In genomic region chr16:57798953-57799618, GRCh38 we compare ENCODE assay signal across 11 cellular contexts. TPM values are rescaled to one million over a fixed set of nuclear protein-coding genes. Genes with fewer than 3 reads are reported as not detected.
DNase-seq lines count a peak whose midpoint lies in the region; ATAC-seq and TF ChIP-seq lines count a peak whose summit lies in the region.
"Had no signal": no experiment of that assay in that cellular context is flagged by ENCODE, and none has a peak within 500 bp of the region (broad histone marks: within the 10 kb centered on the region; RNA-seq: fewer than 3 reads in every experiment).

No MANE protein-coding gene starts in this region.

- TF ChIP-seq POLR2A in IMR-90 (IDR thresholded peaks at IDR 0.05; ENCODE audit: low read depth, low read length): no peak

- H3K36me3 ChIP-seq in BLaER1 treated with 17β-estradiol and CSF1 and Interleukin-3, amounts not matched to agents 10 nM and 100 nM: peaks cover 0 to 43% (median 12%) of the 10 kb centered on the region in 11 experiments; a peak in 19 of 22 replicates
- H3K36me3 ChIP-seq in IMR-90 (ENCODE audit: control insufficient read depth, insufficient read depth, low read length): peaks cover 31% of the 10 kb centered on the region
- peaks cover 8% of the 10 kb centered on the region; the same call in 1 of the 2 replicates for H3K36me3 ChIP-seq in SK-N-MC (ENCODE audit: insufficient read depth, low read length)
- H3K36me3 ChIP-seq in mesendoderm (ENCODE audit: control insufficient read depth, insufficient read depth, low read length): no peaks in the 10 kb centered on the region

- no peak overlapping the region for H3K18ac ChIP-seq in IMR-90 (ENCODE audit: low read depth, low read length)
- H3K18ac ChIP-seq in mesendoderm (ENCODE audit: low read length): peak overlapping the region; percentile 62

- no peak overlapping the region for H2BK15ac ChIP-seq in IMR-90 (ENCODE audit: low read depth, low read length)
- H2BK15ac ChIP-seq in mesendoderm (replicated peaks; ENCODE audit: low read depth): no peak overlapping the region

- CTCF ChIA-PET in IMR-90 (lab: Yijun Ruan, JAX): interaction anchor here (1.6 kb wide), 1 partner anchor 64 kb away, joined by 7 read pairs; no protein-coding TSS in a partner anchor

- peak overlapping the region in 9 of 10 experiments; percentile 14 to 83 (median 74); a peak in 11 of 20 replicates for H3K4me3 ChIP-seq in BLaER1 treated with 17β-estradiol and CSF1 and Interleukin-3, amounts not matched to agents 10 nM and 100 nM
- H3K4me3 ChIP-seq in IMR-90 (ENCODE audit: insufficient read depth, low read depth, low read length): no peak overlapping the region
- peak overlapping the region; percentile 36; the same call in 1 of the 2 replicates for H3K4me3 ChIP-seq in SK-N-MC
- H3K4me3 ChIP-seq in mesendoderm (ENCODE audit: low read length): no peak overlapping the region

- H3K9me3 ChIP-seq in BLaER1 treated with 17β-estradiol and CSF1 and Interleukin-3, amounts not matched to agents 10 nM and 100 nM (replicated peaks in 1 of 11): no peaks in the 10 kb centered on the region
- no peaks in the 10 kb centered on the region for H3K9me3 ChIP-seq in IMR-90 (ENCODE audit: control insufficient read depth, insufficient read depth, low read length)
- H3K9me3 ChIP-seq in SK-N-MC (ENCODE audit: low read depth, low read length): no peaks in the 10 kb centered on the region

- H4K20me1 ChIP-seq in BLaER1 treated with 17β-estradiol and CSF1 and Interleukin-3, amounts not matched to agents 10 nM and 100 nM: peaks cover 0 to 41% (median 11%) of the 10 kb centered on the region in 11 experiments; a peak in 11 of 22 replicates
- peaks cover 36% of the 10 kb centered on the region for H4K20me1 ChIP-seq in IMR-90 (ENCODE audit: insufficient read depth, low read length)

- dilution Hi-C loops in IMR-90 (cut with HindIII; ENCODE audit: low sequenced_read_pairs, unreplicated experiment): no loop called here

- H4K5ac ChIP-seq in IMR-90 (ENCODE audit: low read depth, low read length) (no peak overlapping the region), mesendoderm (ENCODE audit: low read length) (no peak overlapping the region)

- no peak for TF ChIP-seq RAD21 in IMR-90 (IDR thresholded peaks at IDR 0.05; ENCODE audit: low read length)

- H2BK120ac ChIP-seq in IMR-90 (ENCODE audit: low read depth, low read length) (no peak overlapping the region), mesendoderm (ENCODE audit: low read depth, low read length) (no peak overlapping the region)

- no peak for TF ChIP-seq CTCF in IMR-90 (conservative IDR thresholded peaks at IDR 0.05; ENCODE audit: low read depth, low read length)

- no peak overlapping the region for H4K91ac ChIP-seq in IMR-90 (ENCODE audit: insufficient read depth, low read depth, low read length)

- H3K79me1 ChIP-seq in IMR-90 (ENCODE audit: low read depth in 1 of 2, low read length in 2 of 2) (peaks cover 7 to 74% of the 10 kb centered on the region in 2 experiments), mesendoderm (ENCODE audit: low read length) (peaks cover 10% of the 10 kb centered on the region)

- H2BK5ac ChIP-seq in IMR-90 (ENCODE audit: low read depth, low read length, poor library complexity, severe bottlenecking): no peak overlapping the region
- peak overlapping the region; percentile 24 for H2BK5ac ChIP-seq in mesendoderm (ENCODE audit: low read length)

- no peak overlapping the region for H2AFZ ChIP-seq in IMR-90 (replicated peaks; ENCODE audit: low read length, poor library complexity)

- 100% methylated on average over 2 of the region's 6 CpGs; no CpG with 5 or more reads in 1 of the 2 experiments for WGBS in IMR-90 (ENCODE audit: extremely low coverage in 2 of 2, insufficient read length in 1 of 2), 2 experiments
- no CpG with 5 or more reads among the region's 6 CpGs for WGBS in mesendoderm (ENCODE audit: extremely low coverage, insufficient coverage, low lambda C conversion rate)

- no peaks in the 10 kb centered on the region for H3K27me3 ChIP-seq in BLaER1 treated with 17β-estradiol and CSF1 and Interleukin-3, amounts not matched to agents 10 nM and 100 nM
- H3K27me3 ChIP-seq in IMR-90 (ENCODE audit: control insufficient read depth, insufficient read depth, low read length) (no peaks in the 10 kb centered on the region), mesendoderm (ENCODE audit: insufficient read depth, low read length, poor library complexity) (no peaks in the 10 kb centered on the region)

- H3K23ac ChIP-seq in IMR-90 (ENCODE audit: low read depth, low read length) (no peak overlapping the region), mesendoderm (ENCODE audit: low read length) (no peak overlapping the region)

- peak overlapping the region; percentile 94 to 100 (median 99) for H3K4me2 ChIP-seq in BLaER1 treated with 17β-estradiol and CSF1 and Interleukin-3, amounts not matched to agents 10 nM and 100 nM
- 0 out of 2 replicates have a peak overlapping the region, but pooled peaks have one; percentile 19 for H3K4me2 ChIP-seq in IMR-90 (ENCODE audit: low read depth, low read length)
- H3K4me2 ChIP-seq in mesendoderm (ENCODE audit: low read length): peak overlapping the region; percentile 10

- H3K9ac ChIP-seq in BLaER1 treated with 17β-estradiol and CSF1 and Interleukin-3, amounts not matched to agents 10 nM and 100 nM: peak overlapping the region in 10 of 11 experiments; percentile 20 to 95 (median 42); a peak in 14 of 22 replicates
- H3K9ac ChIP-seq in IMR-90 (ENCODE audit: low read depth, low read length): 0 out of 2 replicates have a peak overlapping the region, but pooled peaks have one; percentile 1
- no peak overlapping the region for H3K9ac ChIP-seq in SK-N-MC (ENCODE audit: insufficient read length)
- peak overlapping the region; percentile 39 for H3K9ac ChIP-seq in mesendoderm (ENCODE audit: low read length)

- intact Hi-C loops in IMR-90 (cut with micrococcal nuclease) (no loop called here), head of caudate nucleus (cut with DNase I) (loop anchor here (10.0 kb wide), 1 partner anchor 66 kb away; no protein-coding TSS in a partner anchor)

- H3K14ac ChIP-seq in IMR-90 (replicated peaks; ENCODE audit: low read depth, low read length): 0 out of 2 replicates have a peak overlapping the region, but pooled peaks have one; percentile 34

- no peak overlapping the region for H2BK20ac ChIP-seq in IMR-90 (ENCODE audit: low read depth, low read length)

- H4K8ac ChIP-seq in IMR-90 (ENCODE audit: low read depth in 2 of 2, low read length in 2 of 2) (no peak overlapping the region; a peak in 1 of 4 replicates), mesendoderm (ENCODE audit: low read depth, low read length) (no peak overlapping the region)

- in situ Hi-C loops in IMR-90 (cut with MboI; ENCODE audit: low sequenced_read_pairs): no loop called here

- no TSS peak for BruUV-seq in IMR-90 (replicated peaks; lab: Mats Ljungman, UMichigan)

- no peak overlapping the region for H3K56ac ChIP-seq in IMR-90 (ENCODE audit: extremely low read depth, insufficient read depth, low read length)
- peak overlapping the region; percentile 73 for H3K56ac ChIP-seq in mesendoderm (ENCODE audit: low read length)

- H3K4ac ChIP-seq in IMR-90 (ENCODE audit: low read depth, low read length): 0 out of 2 replicates have a peak overlapping the region, but pooled peaks have one; percentile 4
- H3K4ac ChIP-seq in mesendoderm (ENCODE audit: low read depth, low read length): peak overlapping the region; percentile 61

- H3K4me1 ChIP-seq in BLaER1 treated with 17β-estradiol and CSF1 and Interleukin-3, amounts not matched to agents 10 nM and 100 nM: peaks cover 73 to 85% (median 82%) of the 10 kb centered on the region in 10 experiments
- H3K4me1 ChIP-seq in IMR-90 (ENCODE audit: control insufficient read depth, insufficient read depth, low read length): peaks cover 29% of the 10 kb centered on the region
- peaks cover 41% of the 10 kb centered on the region for H3K4me1 ChIP-seq in mesendoderm (ENCODE audit: control insufficient read depth, low read depth, low read length)

- peak overlapping the region; percentile 15; the same call in 1 of the 2 replicates for H2AK5ac ChIP-seq in IMR-90 (ENCODE audit: low read depth, low read length)
- no peak overlapping the region for H2AK5ac ChIP-seq in mesendoderm (ENCODE audit: low read length)

- POLR2A ChIA-PET in IMR-90 (lab: Charles Lee; ENCODE audit: unreplicated experiment): interaction anchor here (0.6 kb wide), 1 partner anchor 9 kb away, joined by 4 read pairs; no protein-coding TSS in a partner anchor

- peak overlapping the region in 9 of 11 experiments; percentile 2 to 91 (median 80); a peak in 11 of 22 replicates for H3K27ac ChIP-seq in BLaER1 treated with 17β-estradiol and CSF1 and Interleukin-3, amounts not matched to agents 10 nM and 100 nM
- H3K27ac ChIP-seq in IMR-90 (ENCODE audit: insufficient read depth, low read length): no peak overlapping the region
- H3K27ac ChIP-seq in SK-N-MC: 0 out of 2 replicates have a peak overlapping the region, but pooled peaks have one; percentile 31
- peak overlapping the region; percentile 77 for H3K27ac ChIP-seq in mesendoderm (ENCODE audit: low read depth, low read length)

- H3K9me1 ChIP-seq in IMR-90 (ENCODE audit: insufficient read depth, low read length): peaks cover 31% of the 10 kb centered on the region

- no peak for ATAC-seq in IMR-90 (ENCODE audit: low read depth)
- ATAC-seq in HG03571 (IDR thresholded peaks at IDR 0.05; ENCODE audit: unreplicated experiment): no peak
- ATAC-seq: activated CD4-positive, alpha-beta T cell treated with anti-CD3 and anti-CD28 coated beads for 36 hours had no signal

- peaks cover 8% of the 10 kb centered on the region for H3K79me2 ChIP-seq in mesendoderm (ENCODE audit: control insufficient read depth, insufficient read depth, low read length)

- H2AK9ac ChIP-seq in IMR-90 (replicated peaks; ENCODE audit: low read depth, low read length, poor library complexity): no peak overlapping the region

- DNase-seq in IMR-90 (no peak), SK-N-MC (ENCODE audit: low read depth, low spot score) (no peak), mesendoderm (no peak), COLO829 (ENCODE audit: low spot score) (no peak), head of caudate nucleus (no peak), NK-92 (lab: John Stamatoyannopoulos, UW; ENCODE audit: unreplicated experiment) (no peak)
- DNase-seq: activated CD4-positive, alpha-beta T cell treated with anti-CD3 and anti-CD28 coated beads for 36 hours; activated naive CD4-positive, alpha-beta T cell treated with anti-CD3 and anti-CD28 coated beads, Interleukin-2, amount 50 U/mL, for 16 hours; Karpas-422 had no signal

TF ChIP-seq in IMR-90, 13 proteins besides CTCF, POLR2A, EP300 and RAD21 (continues in another document):
- no peak for TF ChIP-seq MAZ (IDR thresholded peaks at IDR 0.05; ENCODE audit: borderline replicate concordance, low read depth, low read length)
- TF ChIP-seq RCOR1 (IDR thresholded peaks at IDR 0.05; ENCODE audit: insufficient replicate concordance, low read length): no peak
- TF ChIP-seq NFE2L2 (IDR thresholded peaks at IDR 0.05; ENCODE audit: low read depth, low read length): no peak
- no peak for TF ChIP-seq CEBPB (IDR thresholded peaks at IDR 0.05; ENCODE audit: low read depth, low read length)

RNA-seq across cellular contexts. Expression of gene KIFC3, which starts 3.2 kb away (rescaled TPM):
- total RNA-seq in IMR-90 (2012; rRNA removed): 38.3 and 48.6 TPM in 2 replicates
- polyA plus RNA-seq in IMR-90 (2012; rRNA removed): 62.5 and 66.6 TPM in 2 replicates
- polyA plus RNA-seq in IMR-90 (2012; cell fraction: cytosol; rRNA removed): 43.3 and 62.3 TPM in 2 replicates
- 123 and 327 TPM in 2 replicates for polyA plus RNA-seq in IMR-90 (2012; cell fraction: nucleus; rRNA removed; ENCODE audit: low replicate concordance)
- 13.8 TPM for polyA plus RNA-seq in mesendoderm (2013, experiment 1 of 2)
- 14.1 TPM for polyA plus RNA-seq in mesendoderm (2013, experiment 2 of 2)

Comparison
In these comparisons a context has a peak if more than half of its experiments do, and no peak if none do; other contexts are left out.
1. H3K4me2 ChIP-seq: peak in every context shown above with its lines; median percentile 99 in BLaER1 treated with 17β-estradiol and CSF1 and Interleukin-3, amounts not matched to agents 10 nM and 100 nM; 19 in IMR-90; 10 in mesendoderm.
2. H3K4me3 ChIP-seq: peak in BLaER1 treated with 17β-estradiol and CSF1 and Interleukin-3, amounts not matched to agents 10 nM and 100 nM (9 of 10) and SK-N-MC (single experiment); none in IMR-90 (single experiment) and mesendoderm (single experiment).